Comparison of ENCODE assay signal across 10 cellular contexts in the genomic region with DNA sequence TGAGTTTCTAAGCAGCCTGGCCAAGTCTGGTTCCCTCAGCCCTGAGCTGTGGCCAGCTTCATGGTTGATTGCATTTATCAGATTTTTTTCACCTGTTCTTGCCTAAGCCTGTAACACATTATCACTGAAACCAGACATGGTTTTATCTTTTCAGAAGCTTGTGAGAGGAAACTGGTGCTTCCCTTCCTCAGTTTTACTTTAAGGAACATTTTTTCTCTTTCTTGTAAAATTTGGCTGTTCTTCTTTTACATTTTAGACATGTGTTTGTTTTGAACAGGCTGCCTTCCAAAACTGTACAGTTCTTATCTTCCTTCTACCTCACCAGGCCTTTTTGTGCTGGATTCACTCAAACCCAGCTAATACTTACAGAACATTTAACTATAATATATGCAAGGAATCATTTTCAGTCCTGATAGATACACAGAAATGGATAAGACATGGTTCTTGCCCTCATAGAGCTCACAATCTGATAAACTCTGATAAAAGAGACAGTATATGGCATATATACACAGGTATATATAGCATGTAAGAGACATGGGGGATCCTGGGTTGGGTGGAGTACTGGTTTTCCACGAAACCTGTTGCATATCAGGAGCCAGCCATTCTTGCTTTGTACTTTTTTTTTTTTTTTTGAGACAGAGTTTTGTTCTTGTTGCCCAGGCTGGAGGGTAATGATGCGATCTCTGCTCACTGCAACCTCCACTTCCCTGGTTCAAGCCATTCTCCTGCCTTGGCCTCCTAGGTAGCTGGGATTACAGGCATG. TPM values are rescaled to one million over a fixed set of nuclear protein-coding genes. Genes with fewer than 3 reads are reported as not detected.
DNase-seq lines count a peak whose midpoint lies in the region; ATAC-seq and TF ChIP-seq lines count a peak whose summit lies in the region.
"Had no signal": no experiment of that assay in that cellular context is flagged by ENCODE, and none has a peak within 500 bp of the region (broad histone marks: within the 10 kb centered on the region; RNA-seq: fewer than 3 reads in every experiment).

No MANE protein-coding gene starts in this region.

- H3K18ac ChIP-seq in neuronal stem cell (ENCODE audit: low read length), result no peak overlapping the region

- H2AFZ ChIP-seq in parathyroid adenoma (no peak overlapping the region), neuronal stem cell (ENCODE audit: low read length) (no peak overlapping the region), osteoblast (ENCODE audit: low read length) (no peak overlapping the region), OCI-LY7 (ENCODE audit: low read length) (no peak overlapping the region)
- H2AFZ ChIP-seq: neural progenitor cell had no signal

- H3K9me3 ChIP-seq in parathyroid adenoma (ENCODE audit: control insufficient read depth, low read length) (no peaks in the 10 kb centered on the region), neuronal stem cell (replicated peaks in 1 of 2; ENCODE audit: control insufficient read depth in 2 of 2, insufficient read depth in 1 of 2, low read depth in 1 of 2, low read length in 2 of 2) (no peaks in the 10 kb centered on the region), osteoblast (ENCODE audit: low read depth, low read length) (no peaks in the 10 kb centered on the region), OCI-LY7 (ENCODE audit: low read length) (peaks cover 3% of the 10 kb centered on the region; the same call in 1 of the 2 replicates)

- H3K23ac ChIP-seq in neuronal stem cell (ENCODE audit: low read depth, low read length, poor library complexity), result no peak overlapping the region

- H2BK15ac ChIP-seq in neuronal stem cell (ENCODE audit: low read length), result no peak overlapping the region

- H2BK5ac ChIP-seq in neuronal stem cell (ENCODE audit: low read length), result no peak overlapping the region

- H3K27me3 ChIP-seq in parathyroid adenoma (ENCODE audit: control insufficient read depth, insufficient read depth, low read length) (no peaks in the 10 kb centered on the region), neuronal stem cell (ENCODE audit: control insufficient read depth in 3 of 3, insufficient read depth in 3 of 3, low read depth in 1 of 3, low read length in 3 of 3) (no peaks in the 10 kb centered on the region), osteoblast (ENCODE audit: insufficient read depth, low read length) (no peaks in the 10 kb centered on the region)
- H3K27me3 ChIP-seq: neural progenitor cell had no signal

- no peak overlapping the region for H2BK12ac ChIP-seq in neuronal stem cell (ENCODE audit: low read length)

- H3K79me2 ChIP-seq in parathyroid adenoma, result peaks cover 23% of the 10 kb centered on the region
- H3K79me2 ChIP-seq in osteoblast (ENCODE audit: insufficient read depth, low read length), result peaks cover 43% of the 10 kb centered on the region
- no peaks in the 10 kb centered on the region for H3K79me2 ChIP-seq in OCI-LY7 (ENCODE audit: insufficient read depth, low read depth, low read length)

- POLR2A ChIA-PET in OCI-LY7 (lab: Charles Lee), result interaction anchor here (0.5 to 1.9 kb wide), 3 partner anchors 9 to 24 kb away, joined by 3 to 6 read pairs (median 4); no protein-coding TSS in a partner anchor

- H3K36me3 ChIP-seq in parathyroid adenoma (ENCODE audit: control insufficient read depth, insufficient read depth, low read length) (no peaks in the 10 kb centered on the region), neuronal stem cell (replicated peaks in 1 of 2; ENCODE audit: control insufficient read depth in 2 of 2, insufficient read depth in 2 of 2, low read length in 2 of 2) (no peaks in the 10 kb centered on the region), osteoblast (ENCODE audit: insufficient read depth, low read length) (no peaks in the 10 kb centered on the region), OCI-LY7 (ENCODE audit: insufficient read depth, low read length) (peaks cover under 1% of the 10 kb centered on the region; the same call in 1 of the 2 replicates)
- H3K36me3 ChIP-seq: neural progenitor cell had no signal

- ATAC-seq in GM18867 (IDR thresholded peaks at IDR 0.05; ENCODE audit: unreplicated experiment) (peak; percentile 56), HG02759 (IDR thresholded peaks at IDR 0.05; ENCODE audit: unreplicated experiment) (peak; percentile 84)

- no TSS peak for BruUV-seq in OCI-LY7 (replicated peaks; lab: Mats Ljungman, UMichigan)

- H3K4me3 ChIP-seq in parathyroid adenoma (ENCODE audit: low read depth, low read length) (no peak overlapping the region), neuronal stem cell (ENCODE audit: low read length in 2 of 2) (no peak overlapping the region), osteoblast (ENCODE audit: insufficient read depth, low read length) (no peak overlapping the region), OCI-LY7 (ENCODE audit: low read depth, low read length, poor library complexity, severe bottlenecking) (no peak overlapping the region)
- H3K4me3 ChIP-seq: neural progenitor cell had no signal

- no peak overlapping the region for H4K91ac ChIP-seq in neuronal stem cell (ENCODE audit: low read depth, low read length, poor library complexity)

- H4K20me1 ChIP-seq in osteoblast (ENCODE audit: insufficient read depth, low read length) (peaks cover 24% of the 10 kb centered on the region), OCI-LY7 (ENCODE audit: insufficient read depth, low read length) (no peaks in the 10 kb centered on the region)

- H3K4me2 ChIP-seq in parathyroid adenoma (ENCODE audit: low read length), result peak overlapping the region; percentile 1
- no peak overlapping the region for H3K4me2 ChIP-seq in neuronal stem cell (ENCODE audit: insufficient read depth, low read length, poor library complexity, severe bottlenecking)
- no peak overlapping the region for H3K4me2 ChIP-seq in osteoblast (ENCODE audit: insufficient read depth, low read length)
- no peak overlapping the region for H3K4me2 ChIP-seq in OCI-LY7 (ENCODE audit: low read length)
- H3K4me2 ChIP-seq: neural progenitor cell had no signal

- TF ChIP-seq CTCF in parathyroid adenoma (IDR thresholded peaks at IDR 0.05) (no peak), osteoblast (IDR thresholded peaks at IDR 0.05; ENCODE audit: extremely low read depth, low read depth, low read length) (no peak), OCI-LY7 (conservative IDR thresholded peaks at IDR 0.05; ENCODE audit: low read length) (no peak)

- H3K14ac ChIP-seq in neuronal stem cell (ENCODE audit: low read length), result no peak overlapping the region

- H3K9me2 ChIP-seq in OCI-LY7 (ENCODE audit: insufficient read depth, low read length), result no peaks in the 10 kb centered on the region

- H3K9ac ChIP-seq in parathyroid adenoma, result no peak overlapping the region
- no peak overlapping the region for H3K9ac ChIP-seq in neuronal stem cell (ENCODE audit: low read depth, low read length, poor library complexity)
- H3K9ac ChIP-seq: neural progenitor cell had no signal

- WGBS in neuronal stem cell (ENCODE audit: extremely low coverage in 2 of 2, insufficient read length in 2 of 2, insufficient replicate concordance in 1 of 2), 2 donors, result no CpG with 5 or more reads among the region's 2 CpGs

- H3K27ac ChIP-seq in parathyroid adenoma (peak overlapping the region; percentile 58), neuronal stem cell (replicated peaks; ENCODE audit: low read length) (no peak overlapping the region), osteoblast (ENCODE audit: low read depth, low read length) (no peak overlapping the region), OCI-LY7 (ENCODE audit: low read depth, low read length, poor library complexity, severe bottlenecking) (no peak overlapping the region)
- H3K27ac ChIP-seq: neural progenitor cell had no signal

- H3K4ac ChIP-seq in neuronal stem cell (ENCODE audit: low read length), result no peak overlapping the region

- no peak overlapping the region for H2BK120ac ChIP-seq in neuronal stem cell (ENCODE audit: low read depth, low read length)

- H4K8ac ChIP-seq in neuronal stem cell (ENCODE audit: low read depth, low read length), result no peak overlapping the region

- H3K4me1 ChIP-seq in parathyroid adenoma (peaks cover 24% of the 10 kb centered on the region), neuronal stem cell (ENCODE audit: control insufficient read depth in 2 of 2, insufficient read depth in 1 of 2, low read depth in 1 of 2, low read length in 2 of 2) (no peaks in the 10 kb centered on the region), osteoblast (ENCODE audit: insufficient read depth, low read length) (peaks cover 13% of the 10 kb centered on the region), OCI-LY7 (ENCODE audit: insufficient read depth, low read length, poor library complexity, severe bottlenecking) (no peaks in the 10 kb centered on the region)
- H3K4me1 ChIP-seq: neural progenitor cell had no signal

- intact Hi-C loops in OCI-LY7 (cut with micrococcal nuclease; ENCODE audit: unreplicated experiment), result no loop called here

- CTCF ChIA-PET in OCI-LY7 (lab: Charles Lee; ENCODE audit: unreplicated experiment), result no interaction called here

- no peak overlapping the region for H2AK5ac ChIP-seq in neuronal stem cell (ENCODE audit: low read depth, low read length)

- no peaks in the 10 kb centered on the region for H3K79me1 ChIP-seq in neuronal stem cell (ENCODE audit: low read depth, low read length)

- DNase-seq in UCSD-AML1 (lab: John Stamatoyannopoulos, UW; ENCODE audit: unreplicated experiment) (peak; percentile 23), neuronal stem cell (ENCODE audit: low spot score) (no peak), osteoblast (ENCODE audit: insufficient read length, low spot score, missing footprints) (no peak), OCI-LY7 (ENCODE audit: low spot score) (no peak), NCI-H526 (lab: John Stamatoyannopoulos, UW) (no peak)
- DNase-seq: NCI-H446 treated with DMSO at 0.1 percent for 48 hours had no signal

RNA-seq across cellular contexts. Expression of a gene that starts 44.5 kb away (rescaled TPM):
- polyA plus RNA-seq in neuronal stem cell (2013, experiment 1 of 2), result 48.3 TPM
- 49.3 TPM for polyA plus RNA-seq in neuronal stem cell (2013, experiment 2 of 2)
- total RNA-seq in osteoblast (19.9 and 20.6 TPM in 2 replicates), OCI-LY7 (2022) (23.7 and 26.0 TPM in 2 replicates)
- total RNA-seq in OCI-LY7 (2014; rRNA removed; shearing (Covaris generic)), result 11.8 and 13.1 TPM in 2 replicates

RNA-seq across cellular contexts. Expression of a gene that starts 58.4 kb away (rescaled TPM):
- polyA plus RNA-seq in neuronal stem cell (2013, experiment 1 of 2), result 38.8 TPM
- polyA plus RNA-seq in neuronal stem cell (2013, experiment 2 of 2), result 36.4 TPM
- total RNA-seq in osteoblast (14.8 and 21.5 TPM in 2 replicates), OCI-LY7 (2022) (70.1 and 80.3 TPM in 2 replicates)
- total RNA-seq in OCI-LY7 (2014; rRNA removed; shearing (Covaris generic)), result 25.2 and 26.3 TPM in 2 replicates
